In the genomic region with DNA sequence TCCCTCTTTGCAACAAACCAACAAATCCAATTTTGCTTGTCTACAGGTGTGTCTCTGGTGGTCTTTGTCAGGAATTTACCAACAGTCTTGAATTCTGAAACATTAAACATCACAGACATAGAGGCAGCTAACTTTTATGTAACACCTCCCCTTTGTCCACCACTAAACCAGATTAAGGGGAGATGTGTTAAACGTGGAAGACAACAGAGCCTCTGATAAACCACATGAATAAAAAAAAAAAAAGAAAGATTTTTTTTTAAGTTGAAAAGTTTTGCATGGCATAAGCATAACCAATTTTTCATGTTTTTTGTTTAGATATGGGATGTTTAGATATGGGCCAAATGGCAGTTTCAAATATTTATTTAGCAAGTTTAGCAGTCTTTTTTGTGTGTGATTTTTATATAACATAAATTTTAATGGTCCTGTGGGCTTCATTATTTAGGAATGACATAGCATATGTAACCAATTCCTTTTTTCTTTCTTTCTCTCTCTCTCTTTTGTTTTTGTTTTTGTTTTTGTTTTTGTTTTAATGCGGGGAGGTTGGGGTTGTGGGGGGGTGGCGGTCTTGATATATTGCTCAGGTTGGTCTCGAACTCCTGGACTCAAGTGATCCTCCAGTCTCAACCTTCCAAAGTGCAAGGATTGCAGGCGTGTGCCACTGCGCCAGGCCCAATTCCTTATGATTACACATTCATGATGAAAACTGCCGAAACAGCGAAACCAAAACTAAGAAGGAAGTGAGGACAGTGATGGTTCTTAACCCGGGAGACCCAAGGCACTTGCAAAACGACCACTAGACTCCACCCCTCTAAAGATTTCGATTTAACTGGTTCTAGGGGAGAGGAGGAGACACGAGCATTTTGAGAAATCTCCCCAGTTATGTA, we compare ENCODE assay signal across 8 cellular contexts.
DNase-seq lines count a peak whose midpoint lies in the region; ATAC-seq and TF ChIP-seq lines count a peak whose summit lies in the region.

No MANE protein-coding gene starts in this region.

- H3K36me3 ChIP-seq in NT2/D1 (ENCODE audit: insufficient read depth, insufficient read length, low read length) = no peaks in the 10 kb centered on the region
- H3K36me3 ChIP-seq in kidney epithelial cell (ENCODE audit: control insufficient read depth, insufficient read depth, low read length) = no peaks in the 10 kb centered on the region

- H3K27me3 Mint-ChIP-seq in MCF 10A (ENCODE audit: insufficient read depth, unreplicated experiment) = no peaks in the 10 kb centered on the region
- H3K27me3 Mint-ChIP-seq in stimulated activated naive CD8-positive, alpha-beta T cell treated with anti-CD3 and anti-CD28 coated beads, Interleukin-15, Interleukin-2, amounts not matched to agents 100 ng/mL and 50 ng/mL, for 24 hours = no peaks in the 10 kb centered on the region

- no TSS peak for BruUV-seq in MCF 10A (replicated peaks; lab: Mats Ljungman, UMichigan)

- H3K36me3 Mint-ChIP-seq in MCF 10A (ENCODE audit: insufficient read depth, unreplicated experiment) = peaks cover 9% of the 10 kb centered on the region
- no peaks in the 10 kb centered on the region for H3K36me3 Mint-ChIP-seq in stimulated activated naive CD8-positive, alpha-beta T cell treated with anti-CD3 and anti-CD28 coated beads, Interleukin-15, Interleukin-2, amounts not matched to agents 100 ng/mL and 50 ng/mL, for 24 hours (ENCODE audit: low read depth)

- H3K9ac ChIP-seq in NT2/D1 (ENCODE audit: insufficient read length, low read depth) = peak overlapping the region; percentile 37

- peak overlapping the region; percentile 93 for H3K27ac Mint-ChIP-seq in MCF 10A (ENCODE audit: low read depth, unreplicated experiment)
- peak overlapping the region; percentile 89 for H3K27ac Mint-ChIP-seq in stimulated activated naive CD8-positive, alpha-beta T cell treated with anti-CD3 and anti-CD28 coated beads, Interleukin-15, Interleukin-2, amounts not matched to agents 100 ng/mL and 50 ng/mL, for 24 hours

- DNase-seq in AG10803 (ENCODE audit: low read depth) = peak; percentile 76
- DNase-seq in NT2/D1 (ENCODE audit: low read depth, low spot score) = no peak
- peak; percentile 57 for DNase-seq in MCF 10A (ENCODE audit: unreplicated experiment)
- DNase-seq in kidney epithelial cell (ENCODE audit: low read depth) = no peak
- no peak for DNase-seq in NCI-H1092 treated with DMSO at 0.1 percent for 48 hours (lab: John Stamatoyannopoulos, UW)

- H3K4me3 Mint-ChIP-seq in MCF 10A (ENCODE audit: unreplicated experiment) = peak overlapping the region; percentile 76
- peak overlapping the region; percentile 86 for H3K4me3 Mint-ChIP-seq in stimulated activated naive CD8-positive, alpha-beta T cell treated with anti-CD3 and anti-CD28 coated beads, Interleukin-15, Interleukin-2, amounts not matched to agents 100 ng/mL and 50 ng/mL, for 24 hours

- peak overlapping the region; percentile 45 for H3K4me3 ChIP-seq in AG10803 (ENCODE audit: low read length)
- peak overlapping the region; percentile 63 for H3K4me3 ChIP-seq in NT2/D1 (ENCODE audit: insufficient read length, low read depth)
- peak overlapping the region; percentile 13 for H3K4me3 ChIP-seq in kidney epithelial cell (ENCODE audit: low read depth, low read length)

- TF ChIP-seq CTCF in AG10803 (conservative IDR thresholded peaks at IDR 0.05; ENCODE audit: low read length) (no peak), MCF 10A (IDR thresholded peaks at IDR 0.05; ENCODE audit: unreplicated experiment) (no peak), kidney epithelial cell (IDR thresholded peaks at IDR 0.05; ENCODE audit: insufficient read depth, low read length, poor library complexity, severe bottlenecking) (no peak)

- ATAC-seq in GM21381 (IDR thresholded peaks at IDR 0.05; ENCODE audit: unreplicated experiment) = peak; percentile 36
- ATAC-seq in GM19463 (IDR thresholded peaks at IDR 0.05; ENCODE audit: unreplicated experiment) = no peak

- H3K9me3 ChIP-seq in NT2/D1 (ENCODE audit: insufficient read depth, low read length) = no peaks in the 10 kb centered on the region

- no peaks in the 10 kb centered on the region for H3K9me3 Mint-ChIP-seq in MCF 10A (ENCODE audit: unreplicated experiment)
- peaks cover 8% of the 10 kb centered on the region for H3K9me3 Mint-ChIP-seq in stimulated activated naive CD8-positive, alpha-beta T cell treated with anti-CD3 and anti-CD28 coated beads, Interleukin-15, Interleukin-2, amounts not matched to agents 100 ng/mL and 50 ng/mL, for 24 hours

- POLR2A ChIA-PET in MCF 10A (lab: Yijun Ruan, JAX) = interaction anchor here (0.6 to 2.3 kb wide), 10 partner anchors 9 to 1619 kb away, joined by 3 to 10 read pairs (median 4); a partner anchor contains a TSS

- H3K27me3 ChIP-seq in NT2/D1 (ENCODE audit: insufficient read depth, insufficient read length) = no peaks in the 10 kb centered on the region
- no peaks in the 10 kb centered on the region for H3K27me3 ChIP-seq in kidney epithelial cell (ENCODE audit: control insufficient read depth, insufficient read depth, low read length)

- intact Hi-C loops in MCF 10A (cut with micrococcal nuclease) = no loop called here

- CTCF ChIA-PET in MCF 10A (lab: Yijun Ruan, JAX) = no interaction called here

- H3K4me1 ChIP-seq in NT2/D1 (ENCODE audit: insufficient read depth, insufficient read length) = no peaks in the 10 kb centered on the region

- H3K4me1 Mint-ChIP-seq in MCF 10A (ENCODE audit: insufficient read depth, unreplicated experiment) = peaks cover 9% of the 10 kb centered on the region
- peaks cover 70% of the 10 kb centered on the region for H3K4me1 Mint-ChIP-seq in stimulated activated naive CD8-positive, alpha-beta T cell treated with anti-CD3 and anti-CD28 coated beads, Interleukin-15, Interleukin-2, amounts not matched to agents 100 ng/mL and 50 ng/mL, for 24 hours (ENCODE audit: low read depth)

Comparison
In these comparisons a context has a peak if more than half of its experiments do, and no peak if none do; other contexts are left out.
1. DNase-seq: peak in AG10803 (single experiment) and MCF 10A (single experiment); none in NT2/D1 (single experiment), kidney epithelial cell (single experiment) and NCI-H1092 treated with DMSO at 0.1 percent for 48 hours (single experiment).
2. H3K4me3 ChIP-seq: peak in every context shown above with its lines; median percentile 63 in NT2/D1; 45 in AG10803; 13 in kidney epithelial cell.